Comparison of ENCODE assay signal across 8 cellular contexts in the genomic region with DNA sequence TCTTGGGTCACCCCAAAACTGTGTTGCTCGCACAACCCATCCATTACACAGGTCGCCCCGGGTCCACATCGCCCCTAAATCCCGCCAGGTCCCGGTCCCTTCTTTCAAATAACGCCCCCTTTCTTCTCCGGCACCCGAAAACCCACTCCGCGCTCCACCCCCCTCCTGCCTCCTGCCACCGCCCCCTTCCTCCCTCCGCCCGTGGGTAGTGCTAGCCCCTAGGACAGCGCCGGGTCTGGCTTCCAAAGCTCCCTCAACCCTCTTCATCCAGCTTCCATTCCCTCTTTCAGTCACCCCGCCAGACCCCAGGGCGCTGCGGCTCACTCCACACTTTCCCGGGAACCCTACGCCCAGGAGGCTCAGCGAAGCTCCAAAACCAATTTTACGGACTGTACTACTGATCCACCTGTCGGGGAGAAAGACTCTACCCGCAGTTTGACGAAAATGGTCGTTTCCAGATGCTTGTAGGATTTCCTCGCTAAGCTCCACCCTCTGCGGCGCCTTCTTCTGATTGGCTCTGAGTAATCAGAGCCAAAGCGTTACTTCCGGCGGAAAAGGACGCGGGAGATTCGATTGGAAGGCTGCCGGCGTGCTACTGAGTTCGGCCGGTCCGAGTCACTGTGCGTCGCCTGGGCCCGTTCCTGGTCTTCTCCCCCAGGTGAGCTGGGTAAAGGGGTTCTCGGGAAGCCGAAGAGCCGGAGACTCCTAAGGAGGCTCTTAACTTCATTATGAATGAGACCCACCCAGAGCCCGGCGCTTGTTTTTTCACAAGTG. TPM values are rescaled to one million over a fixed set of nuclear protein-coding genes. Genes with fewer than 3 reads are reported as not detected.
DNase-seq lines count a peak whose midpoint lies in the region; ATAC-seq and TF ChIP-seq lines count a peak whose summit lies in the region.

A gene with protein sequence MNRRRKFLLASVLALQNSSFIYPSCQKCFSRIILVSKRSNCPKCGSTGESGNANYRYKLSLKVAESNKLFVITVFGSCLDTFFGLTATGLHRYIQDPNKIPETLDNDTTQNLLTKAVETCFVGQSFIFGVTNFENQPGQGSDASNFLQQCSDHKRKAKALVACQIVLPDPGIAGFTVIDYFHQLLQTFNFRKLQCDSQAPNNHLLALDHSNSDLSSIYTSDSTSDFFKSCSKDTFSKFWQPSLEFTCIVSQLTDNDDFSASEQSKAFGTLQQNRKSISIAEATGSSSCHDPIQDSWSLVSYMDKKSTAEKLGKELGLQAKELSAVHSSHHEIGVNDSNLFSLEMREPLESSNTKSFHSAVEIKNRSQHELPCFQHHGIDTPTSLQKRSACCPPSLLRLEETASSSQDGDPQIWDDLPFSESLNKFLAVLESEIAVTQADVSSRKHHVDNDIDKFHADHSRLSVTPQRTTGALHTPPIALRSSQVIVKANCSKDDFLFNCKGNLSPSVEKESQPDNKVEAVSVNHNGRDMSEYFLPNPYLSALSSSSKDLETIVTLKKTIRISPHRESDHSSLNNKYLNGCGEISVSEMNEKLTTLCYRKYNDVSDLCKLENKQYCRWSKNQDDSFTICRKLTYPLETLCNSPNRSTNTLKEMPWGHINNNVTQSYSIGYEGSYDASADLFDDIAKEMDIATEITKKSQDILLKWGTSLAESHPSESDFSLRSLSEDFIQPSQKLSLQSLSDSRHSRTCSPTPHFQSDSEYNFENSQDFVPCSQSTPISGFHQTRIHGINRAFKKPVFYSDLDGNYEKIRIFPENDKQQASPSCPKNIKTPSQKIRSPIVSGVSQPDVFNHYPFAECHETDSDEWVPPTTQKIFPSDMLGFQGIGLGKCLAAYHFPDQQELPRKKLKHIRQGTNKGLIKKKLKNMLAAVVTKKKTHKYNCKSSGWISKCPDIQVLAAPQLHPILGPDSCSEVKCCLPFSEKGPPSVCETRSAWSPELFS (plus strand): TSS at position 572 of the 774 bp plus-strand sequence. CDS start 13,003 bp downstream, outside the sequence.

- DNase-seq in NCI-H82 treated with DMSO at 0.1 percent for 48 hours (lab: John Stamatoyannopoulos, UW; ENCODE audit: unreplicated experiment) (peak; percentile 94), dorsolateral prefrontal cortex (peak; percentile 87 to 98 (median 94))
- DNase-seq in activated CD4-positive, alpha-beta memory T cell treated with anti-CD3 and anti-CD28 coated beads for 36 hours, result peak; percentile 97
- DNase-seq in stimulated activated CD4-positive, alpha-beta T cell treated with anti-CD3 and anti-CD28 coated beads, Interleukin-4, amount 100 ng/mL, for 24 hours, result peak; percentile 96

- POLR2A ChIA-PET in activated CD4-positive, alpha-beta memory T cell treated with anti-CD3 and anti-CD28 coated beads for 36 hours (lab: Charles Lee), result interaction anchor here (0.9 to 4.3 kb wide), 13 partner anchors 27 to 385 kb away, joined by 3 to 67 read pairs (median 5); a partner anchor contains a TSS

- 1% methylated on average over 49 of the region's 49 CpGs for WGBS in liver

- H3K4me1 ChIP-seq in liver (ENCODE audit: control insufficient read depth in 4 of 4, insufficient read depth in 4 of 4, low read length in 3 of 4), result peaks cover 2 to 27% (median 10%) of the 10 kb centered on the region in 4 donors

- no peaks in the 10 kb centered on the region for H3K36me3 ChIP-seq in liver (ENCODE audit: control insufficient read depth in 4 of 4, insufficient read depth in 3 of 4, low read depth in 1 of 4, low read length in 3 of 4)

- intact Hi-C loops in activated CD4-positive, alpha-beta memory T cell treated with anti-CD3 and anti-CD28 coated beads for 36 hours (cut with micrococcal nuclease), result loop anchor here (1.0 to 5.0 kb wide), 8 partner anchors 19 to 385 kb away; a partner anchor contains a TSS
- intact Hi-C loops in dorsolateral prefrontal cortex (cut with DNase I), result loop anchor here (1.0 to 10.0 kb wide), 9 partner anchors 34 to 386 kb away; a partner anchor contains a TSS

- ATAC-seq in GM19397 (IDR thresholded peaks at IDR 0.05; ENCODE audit: unreplicated experiment), result peak; percentile 74
- peak; percentile 70 for ATAC-seq in HG03571 (IDR thresholded peaks at IDR 0.05; ENCODE audit: unreplicated experiment)

- H3K9me3 ChIP-seq in liver (ENCODE audit: control insufficient read depth in 4 of 4, low read length in 3 of 4), result no peaks in the 10 kb centered on the region

- H3K36me3 Mint-ChIP-seq in activated CD4-positive, alpha-beta memory T cell treated with anti-CD3 and anti-CD28 coated beads for 36 hours, result no peaks in the 10 kb centered on the region

- H3K4me3 Mint-ChIP-seq in activated CD4-positive, alpha-beta memory T cell treated with anti-CD3 and anti-CD28 coated beads for 36 hours, result peak within 1 kb of the TSS; percentile 98

- H3K27me3 ChIP-seq in dorsolateral prefrontal cortex, result no peaks in the 10 kb centered on the region
- H3K27me3 ChIP-seq in liver (ENCODE audit: control insufficient read depth in 4 of 4, insufficient read depth in 4 of 4, low read length in 3 of 4), result no peaks in the 10 kb centered on the region

- H3K27ac ChIP-seq in C4-2B (peak within 1 kb of the TSS; percentile 74), dorsolateral prefrontal cortex (peak within 1 kb of the TSS; percentile 7 to 95 (median 88)), liver (ENCODE audit: low read depth in 1 of 2, low read length in 2 of 2) (peak within 1 kb of the TSS; percentile 93 to 96)

- H3K27me3 Mint-ChIP-seq in activated CD4-positive, alpha-beta memory T cell treated with anti-CD3 and anti-CD28 coated beads for 36 hours, result no peaks in the 10 kb centered on the region

- peak in 1 of 2 donors; percentile 46 for TF ChIP-seq RAD21 in liver (IDR thresholded peaks at IDR 0.05)

- H3K9me3 Mint-ChIP-seq in activated CD4-positive, alpha-beta memory T cell treated with anti-CD3 and anti-CD28 coated beads for 36 hours, result no peaks in the 10 kb centered on the region

- H3K9ac ChIP-seq in liver (ENCODE audit: low read depth in 1 of 2, low read length in 2 of 2), result peak within 1 kb of the TSS; percentile 53 to 64

- peak within 1 kb of the TSS; percentile 58 to 89 (median 78) for H3K4me3 ChIP-seq in dorsolateral prefrontal cortex
- peak within 1 kb of the TSS; percentile 62 to 90 (median 72) for H3K4me3 ChIP-seq in liver (ENCODE audit: low read depth in 1 of 3, low read length in 3 of 3)

- peaks cover 40% of the 10 kb centered on the region for H3K4me1 Mint-ChIP-seq in activated CD4-positive, alpha-beta memory T cell treated with anti-CD3 and anti-CD28 coated beads for 36 hours (ENCODE audit: low read depth)

- TF ChIP-seq CTCF in C4-2B (conservative IDR thresholded peaks at IDR 0.05) (no peak), dorsolateral prefrontal cortex (IDR thresholded peaks at IDR 0.05 in 54 of 56, conservative IDR thresholded peaks at IDR 0.05 in 2 of 56; ENCODE audit: low read depth in 1 of 56, partially characterized antibody in 56 of 56) (peak in 23 of 56 donors; percentile 3 to 51 (median 18)), liver (IDR thresholded peaks at IDR 0.05; ENCODE audit: low read depth, low read length, missing input control) (no peak)

- H3K27ac Mint-ChIP-seq in activated CD4-positive, alpha-beta memory T cell treated with anti-CD3 and anti-CD28 coated beads for 36 hours, result peak within 1 kb of the TSS; percentile 95

- CTCF ChIA-PET in activated CD4-positive, alpha-beta memory T cell treated with anti-CD3 and anti-CD28 coated beads for 36 hours (lab: Charles Lee), result interaction anchor here (0.8 to 7.5 kb wide), 11 partner anchors 14 to 391 kb away, joined by 3 to 51 read pairs (median 7); a partner anchor contains a TSS

TF ChIP-seq in liver, 16 proteins besides CTCF, POLR2A, EP300 and RAD21 (continues in another document):
- TF ChIP-seq YY1 (IDR thresholded peaks at IDR 0.05), result peak; percentile 86
- TF ChIP-seq HNF4A (conservative IDR thresholded peaks at IDR 0.05), result no peak
- TF ChIP-seq, protein P1, sequence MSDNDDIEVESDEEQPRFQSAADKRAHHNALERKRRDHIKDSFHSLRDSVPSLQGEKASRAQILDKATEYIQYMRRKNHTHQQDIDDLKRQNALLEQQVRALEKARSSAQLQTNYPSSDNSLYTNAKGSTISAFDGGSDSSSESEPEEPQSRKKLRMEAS (IDR thresholded peaks at IDR 0.05), result peak; percentile 97
- peak; percentile 71 for TF ChIP-seq SP1 (IDR thresholded peaks at IDR 0.05)
- peak; percentile 57 for TF ChIP-seq TAF1 (conservative IDR thresholded peaks at IDR 0.05)
- TF ChIP-seq JUND (IDR thresholded peaks at IDR 0.05), result no peak
- peak; percentile 85 to 93 for TF ChIP-seq GABPA (IDR thresholded peaks at IDR 0.05 in 1 of 2, conservative IDR thresholded peaks at IDR 0.05 in 1 of 2)
- TF ChIP-seq FOXA1 (IDR thresholded peaks at IDR 0.05), result no peak
- TF ChIP-seq RXRA (IDR thresholded peaks at IDR 0.05), result no peak
- TF ChIP-seq, protein P2, sequence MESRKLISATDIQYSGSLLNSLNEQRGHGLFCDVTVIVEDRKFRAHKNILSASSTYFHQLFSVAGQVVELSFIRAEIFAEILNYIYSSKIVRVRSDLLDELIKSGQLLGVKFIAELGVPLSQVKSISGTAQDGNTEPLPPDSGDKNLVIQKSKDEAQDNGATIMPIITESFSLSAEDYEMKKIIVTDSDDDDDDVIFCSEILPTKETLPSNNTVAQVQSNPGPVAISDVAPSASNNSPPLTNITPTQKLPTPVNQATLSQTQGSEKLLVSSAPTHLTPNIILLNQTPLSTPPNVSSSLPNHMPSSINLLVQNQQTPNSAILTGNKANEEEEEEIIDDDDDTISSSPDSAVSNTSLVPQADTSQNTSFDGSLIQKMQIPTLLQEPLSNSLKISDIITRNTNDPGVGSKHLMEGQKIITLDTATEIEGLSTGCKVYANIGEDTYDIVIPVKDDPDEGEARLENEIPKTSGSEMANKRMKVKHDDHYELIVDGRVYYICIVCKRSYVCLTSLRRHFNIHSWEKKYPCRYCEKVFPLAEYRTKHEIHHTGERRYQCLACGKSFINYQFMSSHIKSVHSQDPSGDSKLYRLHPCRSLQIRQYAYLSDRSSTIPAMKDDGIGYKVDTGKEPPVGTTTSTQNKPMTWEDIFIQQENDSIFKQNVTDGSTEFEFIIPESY (IDR thresholded peaks at IDR 0.05), result peak; percentile 37
- TF ChIP-seq NR2F2 (IDR thresholded peaks at IDR 0.05), result no peak

RNA-seq across cellular contexts. Expression of the gene that starts here (rescaled TPM):
- 10 to 100 TPM; 16.8 to 19.4 TPM for total RNA-seq in activated CD4-positive, alpha-beta memory T cell treated with anti-CD3 and anti-CD28 coated beads for 36 hours
- 1 to 10 TPM in 25 of 120 experiments, under 1 TPM in 81, not detected in 14; 0.13 to 3.0 (median 0.64) TPM for total RNA-seq in dorsolateral prefrontal cortex
- 1 to 10 TPM in 1 of 2 donors, under 1 TPM in 1; 0.25 to 8.4 TPM for total RNA-seq in liver
- under 1 TPM; 0.32 to 0.62 TPM for polyA plus RNA-seq in liver

Comparison
In these comparisons a context has a peak if more than half of its experiments do, and no peak if none do; other contexts are left out.
1. Peak in every context shown above with its lines: DNase-seq, ATAC-seq, H3K4me3 ChIP-seq and H3K27ac ChIP-seq.